Comparison of ENCODE assay signal across 8 cellular contexts in genomic region chr15:29102911-29103824, GRCh38.
DNase-seq lines count a peak whose midpoint lies in the region; ATAC-seq and TF ChIP-seq lines count a peak whose summit lies in the region.

No MANE protein-coding gene starts in this region.

- H3K4me3 Mint-ChIP-seq in HFFc6 (no peak overlapping the region; the same call in 1 of the 2 replicates), endothelial cell (ENCODE audit: unreplicated experiment) (no peak overlapping the region)
- no peak overlapping the region for H3K4me3 Mint-ChIP-seq in natural killer cell treated with Interleukin-12 subunit alpha and Interleukin-12 subunit beta and Interleukin-15 and Interleukin-18, amount 100 ng/mL, for 72 hours

- H3K4me1 Mint-ChIP-seq in HFFc6 (ENCODE audit: low read depth) (no peaks in the 10 kb centered on the region), endothelial cell (ENCODE audit: unreplicated experiment) (no peaks in the 10 kb centered on the region)
- H3K4me1 Mint-ChIP-seq in natural killer cell treated with Interleukin-12 subunit alpha and Interleukin-12 subunit beta and Interleukin-15 and Interleukin-18, amount 100 ng/mL, for 72 hours (ENCODE audit: low read depth in 2 of 2) = peaks cover 0 to 5% of the 10 kb centered on the region in 2 donors

- H3K36me3 Mint-ChIP-seq in HFFc6 (ENCODE audit: low read depth) (no peaks in the 10 kb centered on the region), endothelial cell (ENCODE audit: low read depth, unreplicated experiment) (peaks cover 18% of the 10 kb centered on the region)
- no peaks in the 10 kb centered on the region for H3K36me3 Mint-ChIP-seq in natural killer cell treated with Interleukin-12 subunit alpha and Interleukin-12 subunit beta and Interleukin-15 and Interleukin-18, amount 100 ng/mL, for 72 hours

- H3K27ac Mint-ChIP-seq in HFFc6 (no peak overlapping the region), endothelial cell (ENCODE audit: unreplicated experiment) (peak overlapping the region; percentile 52)
- H3K27ac Mint-ChIP-seq in natural killer cell treated with Interleukin-12 subunit alpha and Interleukin-12 subunit beta and Interleukin-15 and Interleukin-18, amount 100 ng/mL, for 72 hours = no peak overlapping the region

- H3K9me3 Mint-ChIP-seq in HFFc6 (peaks cover 6% of the 10 kb centered on the region; the same call in 1 of the 2 replicates), endothelial cell (ENCODE audit: unreplicated experiment) (no peaks in the 10 kb centered on the region)
- H3K9me3 Mint-ChIP-seq in natural killer cell treated with Interleukin-12 subunit alpha and Interleukin-12 subunit beta and Interleukin-15 and Interleukin-18, amount 100 ng/mL, for 72 hours = no peaks in the 10 kb centered on the region

- TF ChIP-seq CTCF in HFFc6 (IDR thresholded peaks at IDR 0.05) (no peak), endothelial cell (IDR thresholded peaks at IDR 0.05; ENCODE audit: unreplicated experiment) (no peak)

- H3K27me3 Mint-ChIP-seq in HFFc6 (ENCODE audit: insufficient read depth) (peaks cover 2% of the 10 kb centered on the region; the same call in 1 of the 2 replicates), endothelial cell (ENCODE audit: unreplicated experiment) (peaks cover 9% of the 10 kb centered on the region)
- no peaks in the 10 kb centered on the region for H3K27me3 Mint-ChIP-seq in natural killer cell treated with Interleukin-12 subunit alpha and Interleukin-12 subunit beta and Interleukin-15 and Interleukin-18, amount 100 ng/mL, for 72 hours

- DNase-seq in AG08396 (ENCODE audit: low spot score) (peak; percentile 70), HFFc6 (peak; percentile 7), endothelial cell (ENCODE audit: low spot score) (peak; percentile 24), NCI-H82 (lab: John Stamatoyannopoulos, UW) (no peak), pons (ENCODE audit: low spot score) (no peak), AML-193 (lab: John Stamatoyannopoulos, UW) (no peak), NCI-H187 (lab: John Stamatoyannopoulos, UW) (no peak)
- DNase-seq in natural killer cell treated with Interleukin-12 subunit alpha and Interleukin-12 subunit beta and Interleukin-15 and Interleukin-18, amount 100 ng/mL, for 72 hours (ENCODE audit: low spot score) = no peak

- peak; percentile 41 to 74 for ATAC-seq in natural killer cell treated with Interleukin-12 subunit alpha and Interleukin-12 subunit beta and Interleukin-15 and Interleukin-18, amount 100 ng/mL, for 72 hours

Comparison
In these comparisons a context has a peak if more than half of its experiments do, and no peak if none do; other contexts are left out.
1. DNase-seq: peak in AG08396 (single experiment), HFFc6 (single experiment) and endothelial cell (single experiment); none in natural killer cell treated with Interleukin-12 subunit alpha and Interleukin-12 subunit beta and Interleukin-15 and Interleukin-18, amount 100 ng/mL, for 72 hours (single experiment), NCI-H82 (single experiment), pons (single experiment), AML-193 (0 of 2) and NCI-H187 (0 of 2).